Comparison of ENCODE assay signal across 8 cellular contexts in genomic region chr10:23437987-23438546, GRCh38. TPM values are rescaled to one million over a fixed set of nuclear protein-coding genes. Genes with fewer than 3 reads are reported as not detected.
DNase-seq lines count a peak whose midpoint lies in the region; ATAC-seq, FAIRE-seq and TF ChIP-seq lines count a peak whose summit lies in the region.

No MANE protein-coding gene starts in this region.

- H3K36me3 Mint-ChIP-seq in activated CD4-positive, alpha-beta T cell treated with anti-CD3 and anti-CD28 coated beads for 36 hours (ENCODE audit: low read depth) = peaks cover 5% of the 10 kb centered on the region
- peaks cover 1% of the 10 kb centered on the region for H3K36me3 Mint-ChIP-seq in astrocyte (ENCODE audit: low read depth, unreplicated experiment)

- no peak for ATAC-seq in activated CD4-positive, alpha-beta T cell treated with anti-CD3 and anti-CD28 coated beads for 36 hours
- ATAC-seq in left lung = no peak
- no peak for ATAC-seq in thoracic aorta (ENCODE audit: insufficient number of reproducible peaks, low FRiP score, low read depth)
- no peak for ATAC-seq in GM21447 (IDR thresholded peaks at IDR 0.05; ENCODE audit: unreplicated experiment)
- ATAC-seq in HG02981 (IDR thresholded peaks at IDR 0.05; ENCODE audit: unreplicated experiment) = no peak

- H3K9me3 Mint-ChIP-seq in activated CD4-positive, alpha-beta T cell treated with anti-CD3 and anti-CD28 coated beads for 36 hours (ENCODE audit: low read depth) = no peaks in the 10 kb centered on the region
- H3K9me3 Mint-ChIP-seq in astrocyte (ENCODE audit: unreplicated experiment) = peaks cover 4% of the 10 kb centered on the region

- CTCF ChIA-PET in activated CD4-positive, alpha-beta T cell treated with anti-CD3 and anti-CD28 coated beads for 36 hours (lab: Charles Lee) = interaction anchor here (0.6 to 1.7 kb wide), 6 partner anchors 9 to 126 kb away, joined by 3 to 7 read pairs (median 3); no protein-coding TSS in a partner anchor

- H3K9me3 ChIP-seq in astrocyte (ENCODE audit: insufficient read depth, low read depth, low read length) (no peaks in the 10 kb centered on the region), left lung (no peaks in the 10 kb centered on the region), thoracic aorta (no peaks in the 10 kb centered on the region)

- H3K79me2 ChIP-seq in astrocyte (ENCODE audit: insufficient read depth, low read length) = peaks cover 4% of the 10 kb centered on the region

- H3K27ac ChIP-seq in astrocyte (ENCODE audit: low read depth, low read length) (peak overlapping the region; percentile 61), left lung (peak overlapping the region; percentile 76 to 97), thoracic aorta (peak overlapping the region; percentile 70)

- H3K4me1 Mint-ChIP-seq in activated CD4-positive, alpha-beta T cell treated with anti-CD3 and anti-CD28 coated beads for 36 hours = peaks cover 24% of the 10 kb centered on the region
- H3K4me1 Mint-ChIP-seq in astrocyte (ENCODE audit: low read depth, unreplicated experiment) = peaks cover 13% of the 10 kb centered on the region

- peak overlapping the region; percentile 82 for H3K9ac ChIP-seq in astrocyte (ENCODE audit: low read length)

- H3K36me3 ChIP-seq in astrocyte (ENCODE audit: insufficient read depth, low read length) (no peaks in the 10 kb centered on the region), left lung (no peaks in the 10 kb centered on the region), thoracic aorta (no peaks in the 10 kb centered on the region)

- no peak for TF ChIP-seq CTCF in astrocyte (IDR thresholded peaks at IDR 0.05; ENCODE audit: insufficient read depth, low read depth, low read length)
- TF ChIP-seq CTCF in left lung (IDR thresholded peaks at IDR 0.05) = no peak
- TF ChIP-seq CTCF in thoracic aorta (IDR thresholded peaks at IDR 0.05) = no peak

- no peaks in the 10 kb centered on the region for H3K27me3 Mint-ChIP-seq in activated CD4-positive, alpha-beta T cell treated with anti-CD3 and anti-CD28 coated beads for 36 hours
- peaks cover 2% of the 10 kb centered on the region for H3K27me3 Mint-ChIP-seq in astrocyte (ENCODE audit: low read depth, unreplicated experiment)

- H3K4me3 Mint-ChIP-seq in activated CD4-positive, alpha-beta T cell treated with anti-CD3 and anti-CD28 coated beads for 36 hours = peak overlapping the region; percentile 74
- H3K4me3 Mint-ChIP-seq in astrocyte (ENCODE audit: unreplicated experiment) = peak overlapping the region; percentile 83

- no peak for DNase-seq in activated CD4-positive, alpha-beta T cell treated with anti-CD3 and anti-CD28 coated beads for 36 hours
- no peak for DNase-seq in activated CD4-positive, alpha-beta T cell treated with anti-CD3 and anti-CD28 coated beads, Interleukin-2, amount 50 U/mL, for 48 hours
- DNase-seq in astrocyte (ENCODE audit: low read depth) = no peak
- DNase-seq in left lung = no peak
- DNase-seq in thoracic aorta (ENCODE audit: low spot score) = no peak
- no peak for DNase-seq in SKM-1 treated with dmso at 0.1 percent for 144 hours (lab: John Stamatoyannopoulos, UW; ENCODE audit: unreplicated experiment)

- peaks cover 11% of the 10 kb centered on the region for H3K4me1 ChIP-seq in astrocyte (ENCODE audit: insufficient read depth, low read length)
- peaks cover 17 to 56% of the 10 kb centered on the region in 2 donors for H3K4me1 ChIP-seq in left lung
- H3K4me1 ChIP-seq in thoracic aorta (ENCODE audit: control insufficient read depth in 1 of 2, low read depth in 2 of 2) = peaks cover 12 to 25% of the 10 kb centered on the region in 2 donors

- FAIRE-seq in astrocyte (lab: Jason Lieb, UNC) = no peak

- intact Hi-C loops in activated CD4-positive, alpha-beta T cell treated with anti-CD3 and anti-CD28 coated beads for 36 hours (cut with DNase I, micrococcal nuclease) = loop anchor here (2.0 to 5.0 kb wide), 5 partner anchors 25 to 1579 kb away; partner anchors contain the start of genes ENKUR (in 1 of the 2), KIAA1217 (in 1 of the 2) and THNSL1 (in 1 of the 2)
- intact Hi-C loops in left lung (cut with DNase I) = no loop called here

- H3K4me2 ChIP-seq in astrocyte (ENCODE audit: low read length) = peak overlapping the region; percentile 92

- H2AFZ ChIP-seq in astrocyte (ENCODE audit: low read depth, low read length) = peak overlapping the region; percentile 97

- H3K4me3 ChIP-seq in astrocyte (ENCODE audit: insufficient read depth, low read depth, low read length) (peak overlapping the region; percentile 60), left lung (peak overlapping the region; percentile 33 to 85), thoracic aorta (peak overlapping the region; percentile 86)

- peaks cover 12% of the 10 kb centered on the region for H4K20me1 ChIP-seq in astrocyte (ENCODE audit: insufficient read depth, low read length)

- peak overlapping the region; percentile 91 for H3K27ac Mint-ChIP-seq in activated CD4-positive, alpha-beta T cell treated with anti-CD3 and anti-CD28 coated beads for 36 hours
- peak overlapping the region; percentile 77 for H3K27ac Mint-ChIP-seq in astrocyte (ENCODE audit: unreplicated experiment)

- POLR2A ChIA-PET in activated CD4-positive, alpha-beta T cell treated with anti-CD3 and anti-CD28 coated beads for 36 hours (lab: Charles Lee) = interaction anchor here (0.6 to 1.7 kb wide), 3 partner anchors 11 to 116 kb away, joined by 3 to 6 read pairs (median 5); no protein-coding TSS in a partner anchor

- no peaks in the 10 kb centered on the region for H3K27me3 ChIP-seq in astrocyte (ENCODE audit: insufficient read depth, low read length)
- H3K27me3 ChIP-seq in left lung = no peaks in the 10 kb centered on the region
- H3K27me3 ChIP-seq in thoracic aorta (replicated peaks; ENCODE audit: insufficient read depth) = no peaks in the 10 kb centered on the region

RNA-seq across cellular contexts. Expression of gene OTUD1, which starts 0.8 kb away (rescaled TPM):
- 1 to 10 TPM; 5.7 to 6.5 TPM for total RNA-seq in activated CD4-positive, alpha-beta T cell treated with anti-CD3 and anti-CD28 coated beads for 36 hours
- total RNA-seq in astrocyte (5.5 and 6.3 TPM in 2 replicates), left lung (10 to 100 TPM; 19.4 to 21.6 TPM), thoracic aorta (10 to 100 TPM; 13.3 to 17.3 TPM)

Comparison
In these comparisons a context has a peak if more than half of its experiments do, and no peak if none do; other contexts are left out.
1. intact Hi-C loops: an anchor here in activated CD4-positive, alpha-beta T cell treated with anti-CD3 and anti-CD28 coated beads for 36 hours (2.0 to 5.0 kb wide); none called in left lung.